Comparison of ENCODE assay signal across 14 cellular contexts in the genomic region with DNA sequence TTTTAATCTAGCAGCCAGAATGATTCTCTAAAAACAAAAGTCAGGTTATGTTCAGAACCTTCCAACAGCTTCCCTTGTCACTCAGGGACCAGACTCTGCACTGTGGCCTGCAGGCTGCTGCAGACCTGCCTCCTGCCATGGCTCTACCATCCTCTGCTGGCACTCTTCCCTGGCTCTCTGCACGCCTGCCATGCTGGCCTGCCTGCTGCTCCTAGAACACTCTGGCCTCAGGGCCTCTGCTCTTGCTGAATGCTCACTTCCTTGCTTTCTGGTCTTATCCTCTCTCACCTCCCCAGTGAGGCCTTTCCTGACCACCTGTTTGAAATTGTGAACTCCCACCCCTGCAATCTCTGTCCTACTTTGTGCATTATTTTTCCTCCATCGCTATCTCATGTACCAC.
DNase-seq lines count a peak whose midpoint lies in the region; ATAC-seq lines count a peak whose summit lies in the region.
"Had no signal": no experiment of that assay in that cellular context is flagged by ENCODE, and none has a peak within 500 bp of the region (broad histone marks: within the 10 kb centered on the region; RNA-seq: fewer than 3 reads in every experiment).

No MANE protein-coding gene starts in this region.

- DNase-seq in H4 (ENCODE audit: low spot score) (peak; percentile 6), RPMI7951 (ENCODE audit: low read depth) (peak; percentile 47), Right ventricle myocardium superior (peak; percentile 79), pons (ENCODE audit: low spot score) (peak; percentile 35), SK-N-DZ (ENCODE audit: low spot score) (no peak)
- DNase-seq: cortex of kidney; GF-D8; islet precursor cell; NCI-H345; stimulated activated CD4-positive, alpha-beta T cell treated with anti-CD3 and anti-CD28 coated beads, Interleukin-15, amount 100 ng/mL, for 24 hours; stimulated activated CD8-positive, alpha-beta memory T cell treated with anti-CD3 and anti-CD28 coated beads, Interleukin-4, amount 100 ng/mL, for 48 hours had no signal

- intact Hi-C loops in Right ventricle myocardium superior (cut with DNase I), result loop anchor here (5.0 kb wide), 1 partner anchor 35 kb away; no protein-coding TSS in a partner anchor

- ATAC-seq in Right ventricle myocardium superior (ENCODE audit: poor library complexity) (peak; percentile 92), GM18868 (IDR thresholded peaks at IDR 0.05; ENCODE audit: unreplicated experiment) (no peak), GM18873 (IDR thresholded peaks at IDR 0.05; ENCODE audit: low FRiP score, unreplicated experiment) (no peak), HG02973 (IDR thresholded peaks at IDR 0.05; ENCODE audit: unreplicated experiment) (no peak)
